In genomic region chr18:46756559-46757201, GRCh38 we compare ENCODE assay signal across 8 cellular contexts. TPM values are rescaled to one million over a fixed set of nuclear protein-coding genes. Genes with fewer than 3 reads are reported as not detected.
DNase-seq lines count a peak whose midpoint lies in the region; ATAC-seq and TF ChIP-seq lines count a peak whose summit lies in the region.

TSS of gene ST8SIA5 (minus strand) at chr18:46757053. CDS start at chr18:46756508, 545 bp downstream.

- H3K36me3 Mint-ChIP-seq in activated T-helper 1 cell treated with anti-CD3 and anti-CD28 coated beads, Interleukin-12 subunit alpha, Interleukin-12 subunit beta, Interleukin-2, Interleukin-4 antibody, amounts not matched to agents 30 ng/mL and 10 ng/mL and 1 ng/mL, durations not matched to agents 14 hours and 24 hours and 36 hours (ENCODE audit: low read depth) = no peaks in the 10 kb centered on the region
- H3K36me3 Mint-ChIP-seq in type B pancreatic cell = peaks cover 3% of the 10 kb centered on the region

- no peak for TF ChIP-seq CTCF in type B pancreatic cell (conservative IDR thresholded peaks at IDR 0.05)

- no peak within 1 kb of the TSS for H3K27ac ChIP-seq in iPS-18a (ENCODE audit: low read length)

- H3K27me3 ChIP-seq in iPS-18a (ENCODE audit: control insufficient read depth, insufficient read depth, low read length) = peaks cover 71% of the 10 kb centered on the region

- peaks cover 7% of the 10 kb centered on the region for H3K4me1 ChIP-seq in iPS-18a (ENCODE audit: control insufficient read depth, low read depth, low read length)

- H3K36me3 ChIP-seq in iPS-18a (ENCODE audit: control insufficient read depth, low read depth, low read length) = no peaks in the 10 kb centered on the region

- no peak within 1 kb of the TSS for H3K27ac Mint-ChIP-seq in activated T-helper 1 cell treated with anti-CD3 and anti-CD28 coated beads, Interleukin-12 subunit alpha, Interleukin-12 subunit beta, Interleukin-2, Interleukin-4 antibody, amounts not matched to agents 30 ng/mL and 10 ng/mL and 1 ng/mL, durations not matched to agents 14 hours and 24 hours and 36 hours
- peak within 1 kb of the TSS; percentile 69 for H3K27ac Mint-ChIP-seq in type B pancreatic cell

- H3K4me3 Mint-ChIP-seq in activated T-helper 1 cell treated with anti-CD3 and anti-CD28 coated beads, Interleukin-12 subunit alpha, Interleukin-12 subunit beta, Interleukin-2, Interleukin-4 antibody, amounts not matched to agents 30 ng/mL and 10 ng/mL and 1 ng/mL, durations not matched to agents 14 hours and 24 hours and 36 hours = peak within 1 kb of the TSS; percentile 68
- H3K4me3 Mint-ChIP-seq in type B pancreatic cell = peak within 1 kb of the TSS; percentile 89

- intact Hi-C loops in activated T-helper 1 cell treated with anti-CD3 and anti-CD28 coated beads, Interleukin-12 subunit alpha, Interleukin-12 subunit beta, Interleukin-2, Interleukin-4 antibody, amounts not matched to agents 30 ng/mL and 10 ng/mL and 1 ng/mL, durations not matched to agents 14 hours and 24 hours and 36 hours (cut with micrococcal nuclease) = loop anchor here (2.0 to 5.0 kb wide), 3 partner anchors 160 to 498 kb away; partner anchors contain the start of genes KATNAL2 and PIAS2

- DNase-seq in D341Med (ENCODE audit: low spot score) (peak; percentile 81), HK-2 (ENCODE audit: unreplicated experiment) (peak; percentile 17), type B pancreatic cell (ENCODE audit: extremely low spot score, unreplicated experiment) (no peak), NAMALWA (ENCODE audit: low spot score) (no peak), left lobe of liver (ENCODE audit: low spot score) (no peak)
- DNase-seq in activated T-helper 1 cell treated with anti-CD3 and anti-CD28 coated beads, Interleukin-12 subunit alpha, Interleukin-12 subunit beta, Interleukin-2, Interleukin-4 antibody, amounts not matched to agents 30 ng/mL and 10 ng/mL and 1 ng/mL, durations not matched to agents 14 hours and 24 hours and 36 hours (ENCODE audit: low spot score) = no peak

- H3K4me1 Mint-ChIP-seq in activated T-helper 1 cell treated with anti-CD3 and anti-CD28 coated beads, Interleukin-12 subunit alpha, Interleukin-12 subunit beta, Interleukin-2, Interleukin-4 antibody, amounts not matched to agents 30 ng/mL and 10 ng/mL and 1 ng/mL, durations not matched to agents 14 hours and 24 hours and 36 hours (ENCODE audit: low read depth) = peaks cover 24% of the 10 kb centered on the region
- H3K4me1 Mint-ChIP-seq in type B pancreatic cell (ENCODE audit: unreplicated experiment) = peaks cover 7% of the 10 kb centered on the region

- H3K9me3 Mint-ChIP-seq in activated T-helper 1 cell treated with anti-CD3 and anti-CD28 coated beads, Interleukin-12 subunit alpha, Interleukin-12 subunit beta, Interleukin-2, Interleukin-4 antibody, amounts not matched to agents 30 ng/mL and 10 ng/mL and 1 ng/mL, durations not matched to agents 14 hours and 24 hours and 36 hours = no peaks in the 10 kb centered on the region
- peaks cover 6% of the 10 kb centered on the region for H3K9me3 Mint-ChIP-seq in type B pancreatic cell

- ATAC-seq in left lobe of liver (no peak), HG02870 (IDR thresholded peaks at IDR 0.05; ENCODE audit: unreplicated experiment) (no peak)

- peak within 1 kb of the TSS; percentile 66 for H3K4me3 ChIP-seq in iPS-18a (ENCODE audit: low read length)

- H3K9me3 ChIP-seq in iPS-18a (ENCODE audit: control insufficient read depth, low read depth, low read length) = no peaks in the 10 kb centered on the region

- H3K9ac ChIP-seq in iPS-18a (ENCODE audit: low read length) = peak within 1 kb of the TSS; percentile 14

- peaks cover 49% of the 10 kb centered on the region for H3K27me3 Mint-ChIP-seq in activated T-helper 1 cell treated with anti-CD3 and anti-CD28 coated beads, Interleukin-12 subunit alpha, Interleukin-12 subunit beta, Interleukin-2, Interleukin-4 antibody, amounts not matched to agents 30 ng/mL and 10 ng/mL and 1 ng/mL, durations not matched to agents 14 hours and 24 hours and 36 hours (ENCODE audit: insufficient read depth)
- peaks cover 89% of the 10 kb centered on the region for H3K27me3 Mint-ChIP-seq in type B pancreatic cell

RNA-seq across cellular contexts. Expression of gene ST8SIA5, which starts in this region (rescaled TPM):
- total RNA-seq in activated T-helper 1 cell treated with anti-CD3 and anti-CD28 coated beads, Interleukin-12 subunit alpha, Interleukin-12 subunit beta, Interleukin-2, Interleukin-4 antibody, amounts not matched to agents 30 ng/mL and 10 ng/mL and 1 ng/mL, durations not matched to agents 14 hours and 24 hours and 36 hours = not detected in 2 replicates
- total RNA-seq in type B pancreatic cell (ENCODE audit: low replicate concordance) (0.94 and 1.9 TPM in 2 replicates), left lobe of liver (0.23 TPM)

Comparison
In these comparisons a context has a peak if more than half of its experiments do, and no peak if none do; other contexts are left out.
1. DNase-seq: peak in D341Med (single experiment) and HK-2 (single experiment); none in activated T-helper 1 cell treated with anti-CD3 and anti-CD28 coated beads, Interleukin-12 subunit alpha, Interleukin-12 subunit beta, Interleukin-2, Interleukin-4 antibody, amounts not matched to agents 30 ng/mL and 10 ng/mL and 1 ng/mL, durations not matched to agents 14 hours and 24 hours and 36 hours (single experiment), type B pancreatic cell (single experiment), NAMALWA (single experiment) and left lobe of liver (single experiment).